10 cellular contexts compared by ENCODE assay signal in genomic region chr22:42388130-42388797, GRCh38. TPM values are rescaled to one million over a fixed set of nuclear protein-coding genes. Genes with fewer than 3 reads are reported as not detected.
DNase-seq lines count a peak whose midpoint lies in the region; ATAC-seq, FAIRE-seq and TF ChIP-seq lines count a peak whose summit lies in the region.
"Had no signal": no experiment of that assay in that cellular context is flagged by ENCODE, and none has a peak within 500 bp of the region (broad histone marks: within the 10 kb centered on the region; RNA-seq: fewer than 3 reads in every experiment).

No MANE protein-coding gene starts in this region.

- no peak for FAIRE-seq in D721Med (lab: Jason Lieb, UNC)
- no peak for FAIRE-seq in frontal cortex (lab: Jason Lieb, UNC)

- ATAC-seq in GM21529 (IDR thresholded peaks at IDR 0.05; ENCODE audit: unreplicated experiment) (no peak), HG02763 (IDR thresholded peaks at IDR 0.05; ENCODE audit: unreplicated experiment) (no peak), upper lobe of left lung (ENCODE audit: low FRiP score in 2 of 2) (no peak)

- no peak for TF ChIP-seq EP300 in upper lobe of left lung (IDR thresholded peaks at IDR 0.05)

- no peak overlapping the region for H3K27ac ChIP-seq in upper lobe of left lung

- H3K4me3 ChIP-seq in upper lobe of left lung = no peak overlapping the region

- no peak for TF ChIP-seq CTCF in D721Med (IDR thresholded peaks at IDR 0.05; ENCODE audit: insufficient read depth, missing control alignments)
- TF ChIP-seq CTCF in upper lobe of left lung (IDR thresholded peaks at IDR 0.05) = no peak

- no peak for TF ChIP-seq POLR2A in upper lobe of left lung (IDR thresholded peaks at IDR 0.05)

- no peaks in the 10 kb centered on the region for H3K4me1 ChIP-seq in upper lobe of left lung

- DNase-seq in D721Med (ENCODE audit: insufficient read length, low spot score) = peak; percentile 80
- peak; percentile 88 for DNase-seq in NCI-H128 (lab: John Stamatoyannopoulos, UW; ENCODE audit: unreplicated experiment)
- peak; percentile 96 for DNase-seq in NCI-H82 (lab: John Stamatoyannopoulos, UW)
- DNase-seq in frontal cortex (ENCODE audit: low spot score in 2 of 2) = peak; percentile 58 to 83
- no peak for DNase-seq in CD1c-positive myeloid dendritic cell (ENCODE audit: extremely low spot score)
- DNase-seq in upper lobe of left lung = no peak
- DNase-seq: activated CD4-positive, CD25-positive, alpha-beta regulatory T cell treated with anti-CD3 and anti-CD28 coated beads, Interleukin-2, amount 50 U/mL, for 72 hours had no signal

- no peaks in the 10 kb centered on the region for H3K27me3 ChIP-seq in upper lobe of left lung

- 89 to 91% methylated on average over 13 to 15 of the region's 15 CpGs for WGBS in upper lobe of left lung, 2 donors

- H3K9me3 ChIP-seq in upper lobe of left lung = no peaks in the 10 kb centered on the region

- H3K36me3 ChIP-seq in upper lobe of left lung = no peaks in the 10 kb centered on the region

RNA-seq across cellular contexts. Expression of gene NFAM1, which starts 43.9 kb away (rescaled TPM):
- 0.82 TPM for total RNA-seq in frontal cortex
- total RNA-seq in upper lobe of left lung = 10 to 100 TPM in 4 of 6 donors, 1 to 10 TPM in 2; 8.7 to 36.7 (median 15.9) TPM
- total RNA-seq: fibroblast of villous mesenchyme had no signal

Comparison
In these comparisons a context has a peak if more than half of its experiments do, and no peak if none do; other contexts are left out.
1. DNase-seq: peak in D721Med (single experiment), NCI-H128 (single experiment), NCI-H82 (single experiment) and frontal cortex (2 of 2); none in CD1c-positive myeloid dendritic cell (single experiment) and upper lobe of left lung (0 of 2).